In the genomic region with DNA sequence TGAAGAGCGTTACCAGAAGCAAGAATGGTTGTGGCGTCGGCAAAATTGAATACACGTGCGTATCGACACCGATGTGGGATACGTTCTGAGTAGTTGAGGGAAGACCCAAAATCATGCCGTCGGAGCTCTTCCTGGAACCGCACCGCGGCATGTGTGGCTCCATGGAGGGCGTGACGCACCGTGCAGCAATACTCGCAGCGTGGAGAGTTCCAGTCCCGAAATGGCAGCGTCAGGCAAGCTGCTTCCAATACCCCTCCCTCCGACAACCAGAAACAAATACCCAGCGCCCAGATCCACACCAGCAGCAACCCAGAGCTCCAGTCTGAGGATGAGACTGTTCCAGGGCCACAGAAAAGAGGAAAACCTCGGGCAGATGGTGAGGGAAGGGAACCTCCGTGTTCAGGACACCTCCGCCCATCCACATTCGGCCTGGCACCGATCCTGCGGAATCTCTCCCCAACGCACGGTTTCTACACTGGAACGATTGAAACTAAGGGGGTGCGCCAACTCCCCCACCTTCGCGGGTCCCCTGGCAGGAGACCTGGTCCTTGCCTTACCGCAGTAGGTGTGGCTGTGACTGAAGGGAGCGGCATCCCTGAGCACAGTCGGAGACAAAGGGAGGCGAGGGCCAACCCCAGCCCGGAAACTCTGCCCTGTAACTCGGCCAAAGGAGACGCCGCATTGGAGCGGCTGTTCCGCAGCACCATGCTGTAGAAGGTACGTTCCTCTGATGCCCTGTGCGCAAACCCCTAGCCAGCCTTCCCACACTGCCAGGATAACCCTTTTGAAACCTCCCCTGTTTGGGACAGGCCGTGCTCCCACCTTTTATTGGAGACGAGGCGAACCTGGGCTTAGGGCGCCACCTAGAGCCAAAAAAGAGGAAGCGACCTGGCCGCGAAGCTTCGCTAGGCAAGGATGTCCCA, we compare ENCODE assay signal across 8 cellular contexts. TPM values are rescaled to one million over a fixed set of nuclear protein-coding genes. Genes with fewer than 3 reads are reported as not detected.
A peak's percentile ranks its signal among the peaks of the same experiment; 100 is the strongest.
DNase-seq lines count a peak whose midpoint lies in the region; ATAC-seq and TF ChIP-seq lines count a peak whose summit lies in the region.

No MANE protein-coding gene starts in this region.

- in situ Hi-C loops in HAP-1 (cut with MboI; ENCODE audit: low sequenced_read_pairs): loop anchor here (25.0 kb wide), 2 partner anchors 480 to 570 kb away; no protein-coding TSS in a partner anchor

- H3K9me3 ChIP-seq in HAP-1: no peaks in the 10 kb centered on the region
- no peaks in the 10 kb centered on the region for H3K9me3 ChIP-seq in RWPE2 (ENCODE audit: severe bottlenecking)
- H3K9me3 ChIP-seq in ascending aorta: no peaks in the 10 kb centered on the region

- DNase-seq in COR-L47 (lab: John Stamatoyannopoulos, UW) (peak; percentile 21), HAP-1 (ENCODE audit: low spot score in 2 of 2) (peak; percentile 54 to 78), RWPE2 (ENCODE audit: low spot score) (no peak), ascending aorta (ENCODE audit: low spot score in 2 of 2) (no peak), hippocampal formation (lab: John Stamatoyannopoulos, UW) (peak; percentile 35 to 55), renal cortical epithelial cell (ENCODE audit: low read depth) (peak; percentile 29)
- DNase-seq in effector CD8-positive, alpha-beta T cell (lab: John Stamatoyannopoulos, UW): no peak

- H3K27me3 ChIP-seq in HAP-1 (ENCODE audit: low read depth) (0 out of 2 replicates have a peak, but pooled peaks cover 6% of the 10 kb centered on the region), RWPE2 (ENCODE audit: insufficient read depth, poor library complexity, severe bottlenecking) (no peaks in the 10 kb centered on the region), ascending aorta (no peaks in the 10 kb centered on the region)

- TF ChIP-seq CTCF in RWPE2 (IDR thresholded peaks at IDR 0.05; ENCODE audit: poor library complexity, severe bottlenecking): peak; percentile 93
- TF ChIP-seq CTCF in ascending aorta (IDR thresholded peaks at IDR 0.05): peak; percentile 73 to 93 (median 88)

- intact Hi-C loops in ascending aorta (cut with DNase I): loop anchor here (2.0 to 5.0 kb wide), 4 partner anchors 181 to 575 kb away; no protein-coding TSS in a partner anchor

- H3K27ac ChIP-seq in RWPE2 (ENCODE audit: poor library complexity, severe bottlenecking): no peak overlapping the region
- no peak overlapping the region for H3K27ac ChIP-seq in ascending aorta

- no peak for TF ChIP-seq POLR2A in GM18505 (IDR thresholded peaks at IDR 0.05; ENCODE audit: borderline replicate concordance, extremely low read depth, insufficient read depth, insufficient read length)

- H3K4me1 ChIP-seq in HAP-1: no peaks in the 10 kb centered on the region
- no peaks in the 10 kb centered on the region for H3K4me1 ChIP-seq in RWPE2 (ENCODE audit: insufficient read depth, poor library complexity, severe bottlenecking)
- peaks cover 0 to 2% of the 10 kb centered on the region in 2 donors for H3K4me1 ChIP-seq in ascending aorta

- peak; percentile 63 for ATAC-seq in RWPE2 (ENCODE audit: low read depth)
- ATAC-seq in GM18505 (IDR thresholded peaks at IDR 0.05; ENCODE audit: unreplicated experiment): no peak

- H3K36me3 ChIP-seq in HAP-1 (replicated peaks): no peaks in the 10 kb centered on the region
- no peaks in the 10 kb centered on the region for H3K36me3 ChIP-seq in RWPE2 (ENCODE audit: low read depth)
- H3K36me3 ChIP-seq in ascending aorta: no peaks in the 10 kb centered on the region

- H3K4me3 ChIP-seq in HAP-1 (peak overlapping the region; percentile 8; the same call in 1 of the 2 replicates), RWPE2 (ENCODE audit: severe bottlenecking) (peak overlapping the region; percentile 28), ascending aorta (peak overlapping the region; percentile 49 to 60)

RNA-seq across cellular contexts. Expression of a gene that starts 28.3 kb away (rescaled TPM):
- total RNA-seq in ascending aorta: not detected
- not detected in 2 replicates for total RNA-seq in renal cortical epithelial cell

Comparison
In these comparisons a context has a peak if more than half of its experiments do, and no peak if none do; other contexts are left out.
1. DNase-seq: peak in COR-L47 (single experiment), HAP-1 (2 of 2), hippocampal formation (2 of 2) and renal cortical epithelial cell (single experiment); none in RWPE2 (single experiment), ascending aorta (0 of 2) and effector CD8-positive, alpha-beta T cell (single experiment).
2. Peak in every context shown above with its lines, with median percentiles within 50 percentile points of each other: H3K4me3 ChIP-seq.